37 cellular contexts compared by ENCODE assay signal in genomic region chr13:60175571-60175970, GRCh38.
"Had no signal": no experiment of that assay in that cellular context is flagged by ENCODE, and none has a peak within 500 bp of the region (broad histone marks: within the 10 kb centered on the region; RNA-seq: fewer than 3 reads in every experiment).

No MANE protein-coding gene starts in this region.

- H3K4me1 ChIP-seq: Peyer's patch, SJSA1 had no signal

- DNase-seq: activated CD4-positive, alpha-beta memory T cell treated with anti-CD3 and anti-CD28 coated beads, Interleukin-2, amount 10 ng/mL, durations not matched to agents 7 days and 5 days; activated CD4-positive, alpha-beta T cell treated with anti-CD3 and anti-CD28 coated beads for 1 hour; activated CD4-positive, alpha-beta T cell treated with anti-CD3 and anti-CD28 coated beads for 48 hours; activated CD4-positive, CD25-positive, alpha-beta regulatory T cell; activated CD8-positive, alpha-beta memory T cell treated with anti-CD3 and anti-CD28 coated beads for 24 hours; activated CD8-positive, alpha-beta memory T cell treated with anti-CD3 and anti-CD28 coated beads, Interleukin-2, amount 10 ng/mL, durations not matched to agents 7 days and 5 days; activated CD8-positive, alpha-beta memory T cell treated with anti-CD3 and anti-CD28 coated beads, Interleukin-2, amount 50 U/mL, for 48 hours; activated effector memory CD4-positive, alpha-beta T cell treated with anti-CD3 and anti-CD28 coated beads, Interleukin-2, amount 50 U/mL, for 16 hours; activated naive CD4-positive, alpha-beta T cell; activated naive CD4-positive, alpha-beta T cell treated with anti-CD3 and anti-CD28 coated beads, Interleukin-2, amount 50 U/mL, for 16 hours; activated naive CD8-positive, alpha-beta T cell treated with anti-CD3 and anti-CD28 coated beads for 36 hours; activated T-cell treated with anti-CD3 and anti-CD28 coated beads, Interleukin-2, amount 50 U/mL, for 48 hours; amniotic stem cell; aorta; brain microvascular endothelial cell; central memory CD4-positive, alpha-beta T cell; Kasumi-1; KG1; MM.1S; NCI-H1105 treated with DMSO at 0.1 percent for 48 hours; NCI-H1436; NCI-H1694; NCI-H2081 treated with DMSO at 0.1 percent for 48 hours; NCI-H2171 treated with DMSO at 0.1 percent for 48 hours; NCI-H2227 treated with DMSO at 0.1 percent for 48 hours; NCI-H446; NCI-H510A treated with DMSO at 0.1 percent for 48 hours; NCI-H526 treated with DMSO at 0.1 percent for 48 hours; Peyer's patch; RPMI8226; SHP77 treated with DMSO at 0.1 percent for 48 hours; SK-N-SH; T-cell; T-helper 2 cell; T1000; WERI-Rb-1 had no signal

- H3K27ac ChIP-seq: brain microvascular endothelial cell, Peyer's patch, SJSA1, WERI-Rb-1 had no signal

- H3K9me2 ChIP-seq: SK-N-SH had no signal

- H3K36me3 ChIP-seq: brain microvascular endothelial cell, Peyer's patch, SJSA1, WERI-Rb-1 had no signal

- H3K27me3 ChIP-seq: brain microvascular endothelial cell, Peyer's patch had no signal

- H3K4me2 ChIP-seq: SK-N-SH had no signal

- ATAC-seq: activated CD8-positive, alpha-beta memory T cell treated with anti-CD3 and anti-CD28 coated beads, Interleukin-2, amount 10 ng/mL, durations not matched to agents 7 days and 5 days; T-cell had no signal

- H3K9ac ChIP-seq: SK-N-SH had no signal

- H3K4me3 ChIP-seq: Peyer's patch, SJSA1 had no signal

- H3K9me3 ChIP-seq: Peyer's patch, SJSA1, SK-N-SH had no signal
